8 cellular contexts compared by ENCODE assay signal in the genomic region with DNA sequence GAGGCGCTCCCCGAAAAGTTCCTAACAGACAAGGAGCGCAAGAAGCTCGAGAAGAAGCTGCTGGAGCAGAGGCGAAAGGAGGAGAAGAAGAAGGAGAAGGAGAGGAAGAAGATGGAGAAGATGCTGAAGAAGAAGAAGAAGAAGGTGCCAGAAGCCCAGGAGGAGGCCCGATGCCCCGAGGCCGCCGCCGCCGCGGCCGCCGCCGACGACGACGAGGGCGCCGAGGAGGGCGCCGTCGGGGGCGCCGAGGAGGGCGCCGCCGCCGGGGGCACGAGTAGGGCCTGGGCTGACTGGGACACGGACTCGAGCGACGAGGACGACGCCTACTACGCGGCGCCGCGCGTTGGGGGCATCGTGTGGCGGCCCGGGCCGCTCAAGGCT. TPM values are rescaled to one million over a fixed set of nuclear protein-coding genes. Genes with fewer than 3 reads are reported as not detected.
A peak's percentile ranks its signal among the peaks of the same experiment; 100 is the strongest.
DNase-seq lines count a peak whose midpoint lies in the region; ATAC-seq and TF ChIP-seq lines count a peak whose summit lies in the region.

No MANE protein-coding gene starts in this region.

- H3K9me3 ChIP-seq in SJCRH30 (replicated peaks) = no peaks in the 10 kb centered on the region

- H3K27ac ChIP-seq in SJCRH30 = peak overlapping the region; percentile 53; the same call in 1 of the 2 replicates

- DNase-seq in SJCRH30 = no peak
- DNase-seq in fibroblast of mammary gland (ENCODE audit: low read depth) = no peak
- DNase-seq in retinal pigment epithelial cell (ENCODE audit: low read depth) = no peak
- DNase-seq in CD1c-positive myeloid dendritic cell (ENCODE audit: extremely low spot score) = no peak
- no peak for DNase-seq in NCI-H526 treated with DMSO at 0.1 percent for 48 hours (lab: John Stamatoyannopoulos, UW)

- TF ChIP-seq CTCF in fibroblast of mammary gland (conservative IDR thresholded peaks at IDR 0.05; ENCODE audit: control insufficient read depth, insufficient read depth, low read depth, low read length) (no peak), retinal pigment epithelial cell (conservative IDR thresholded peaks at IDR 0.05; ENCODE audit: low read depth, low read length) (no peak)

- peaks cover 17% of the 10 kb centered on the region for H3K4me1 ChIP-seq in SJCRH30

- ATAC-seq in GM18502 (IDR thresholded peaks at IDR 0.05; ENCODE audit: poor library complexity, unreplicated experiment) (peak; percentile 2), GM18868 (IDR thresholded peaks at IDR 0.05; ENCODE audit: unreplicated experiment) (no peak), HG03439 (IDR thresholded peaks at IDR 0.05; ENCODE audit: unreplicated experiment) (no peak)

- H3K27me3 ChIP-seq in SJCRH30 = no peaks in the 10 kb centered on the region

- H3K4me3 ChIP-seq in SJCRH30 = peak overlapping the region; percentile 97
- peak overlapping the region; percentile 49 for H3K4me3 ChIP-seq in fibroblast of mammary gland (ENCODE audit: control insufficient read depth, low read depth, low read length)
- peak overlapping the region; percentile 48 for H3K4me3 ChIP-seq in retinal pigment epithelial cell (ENCODE audit: low read length)

- H3K36me3 ChIP-seq in SJCRH30 = peaks cover 23% of the 10 kb centered on the region

RNA-seq across cellular contexts. Expression of a gene that starts 37.5 kb away (rescaled TPM):
- total RNA-seq in SJCRH30 (2014; rRNA removed; shearing (Covaris generic)) = 2,094 and 2,122 TPM in 2 replicates

RNA-seq across cellular contexts. Expression of a gene that starts 39.4 kb away (rescaled TPM):
- not detected in 2 replicates for total RNA-seq in SJCRH30 (2014; rRNA removed; shearing (Covaris generic))
